In the genomic region with DNA sequence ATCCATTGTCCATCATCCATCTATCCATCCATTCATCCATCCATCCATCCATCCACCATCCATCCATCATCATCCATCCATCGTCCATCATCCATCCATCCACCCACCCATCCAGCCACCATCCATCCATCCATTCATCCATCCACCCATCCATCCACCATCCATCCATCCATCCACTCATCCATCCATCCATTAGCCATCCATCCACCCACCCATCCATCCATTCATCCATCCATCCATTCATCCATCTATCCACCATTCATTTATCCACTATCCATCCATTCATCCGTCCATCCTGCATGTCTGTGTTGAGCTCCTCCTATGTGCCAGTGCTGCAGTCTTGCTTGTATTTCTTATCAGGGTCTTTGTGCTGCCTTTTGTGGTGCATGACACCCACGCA, we compare ENCODE assay signal across 10 cellular contexts. TPM values are rescaled to one million over a fixed set of nuclear protein-coding genes. Genes with fewer than 3 reads are reported as not detected.
"Had no signal": no experiment of that assay in that cellular context is flagged by ENCODE, and none has a peak within 500 bp of the region (broad histone marks: within the 10 kb centered on the region; RNA-seq: fewer than 3 reads in every experiment).

No MANE protein-coding gene starts in this region.

- DNase-seq: H9, HCEC 1CT, HFFc6, KG1 had no signal

- H3K4me3 ChIP-seq: GM23338, K562 had no signal

- ATAC-seq: GM23338, HepG2, K562 had no signal

- FAIRE-seq: H1, H54, HepG2 had no signal

- H3K27ac ChIP-seq: HL-60 had no signal

- H2AFZ ChIP-seq: GM23338 had no signal

- H3K4me2 ChIP-seq: GM23338 had no signal

RNA-seq across cellular contexts. Expression of a gene that starts 44.2 kb away (rescaled TPM):
- total RNA-seq: HepG2 had no signal
- polyA plus RNA-seq: HepG2 had no signal
